1 cellular context compared by ENCODE assay signal in the genomic region with DNA sequence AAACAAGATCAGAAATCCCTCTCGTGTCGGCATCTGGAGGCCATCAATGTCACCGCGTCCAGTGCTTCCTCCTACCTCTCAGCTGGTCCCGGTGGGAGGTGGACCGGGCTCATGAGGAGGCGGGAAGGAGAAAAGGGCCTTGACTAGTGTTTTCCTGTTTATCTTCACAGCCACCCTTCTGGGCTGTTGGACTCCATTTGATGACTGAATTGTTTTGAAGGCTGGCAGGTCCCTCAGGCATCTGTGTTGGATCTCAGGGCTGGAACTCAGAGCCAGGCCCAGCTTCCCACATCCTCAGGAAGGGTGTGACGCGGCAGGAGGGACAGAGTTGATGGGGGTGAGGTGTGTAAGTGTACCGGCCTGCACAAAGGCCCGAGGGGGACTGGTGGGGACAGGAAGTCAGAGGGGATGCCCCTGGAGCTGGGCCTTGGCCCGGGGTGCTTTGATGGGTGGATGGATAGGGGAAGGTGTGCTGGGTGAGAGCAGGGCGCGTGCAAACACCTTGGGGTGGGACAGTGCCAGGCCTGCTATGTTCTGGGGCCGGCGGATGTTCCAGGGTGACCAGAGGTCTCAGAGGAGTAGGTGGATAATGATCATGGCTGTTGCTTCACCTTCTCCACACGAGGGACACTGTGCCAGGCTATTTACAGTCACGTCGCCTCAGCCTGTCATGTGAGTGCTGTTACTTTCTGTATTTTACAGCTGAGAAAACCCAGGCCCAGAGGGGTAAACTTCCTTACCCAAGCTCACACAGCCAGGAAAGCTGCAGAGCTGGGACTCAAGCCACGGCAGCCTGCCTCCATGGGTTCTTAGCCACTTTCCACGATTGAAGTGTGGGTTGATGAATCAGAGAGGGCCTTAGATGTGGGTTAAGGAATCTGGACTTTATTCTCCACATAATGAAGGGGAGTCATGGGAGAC.
TF ChIP-seq lines count a peak whose summit lies in the region.

No MANE protein-coding gene starts in this region.

TF ChIP-seq in K562, 482 proteins besides CTCF, POLR2A, EP300 and RAD21:
- TF ChIP-seq MAFK (IDR thresholded peaks at IDR 0.05; ENCODE audit: low read length) (no peak), ZNF695 (CRISPR knock-in tag; IDR thresholded peaks at IDR 0.05) (no peak), EWSR1 (IDR thresholded peaks at IDR 0.05; ENCODE audit: borderline replicate concordance, low read depth, partially characterized antibody) (no peak), SRSF7 (optimal IDR thresholded peaks at IDR 0.05; ENCODE audit: low read depth, low read length) (no peak), ZNF668 (CRISPR knock-in tag; IDR thresholded peaks at IDR 0.05) (no peak), SIN3A (IDR thresholded peaks at IDR 0.05; ENCODE audit: borderline replicate concordance in 2 of 2, control insufficient read depth in 1 of 2, low read depth in 2 of 2, low read length in 2 of 2) (no peak), PRMT5 (CRISPR knock-in tag; IDR thresholded peaks at IDR 0.05) (no peak), ADNP (tag; IDR thresholded peaks at IDR 0.05) (no peak), ZNF212 (CRISPR knock-in tag; IDR thresholded peaks at IDR 0.05) (no peak), BRD9 (IDR thresholded peaks at IDR 0.05; ENCODE audit: low read depth, partially characterized antibody) (no peak), U2AF2 (optimal IDR thresholded peaks at IDR 0.05; ENCODE audit: low read depth, low read length) (no peak), ZNF253 (CRISPR knock-in tag; conservative IDR thresholded peaks at IDR 0.05) (no peak), TRIM24 (IDR thresholded peaks at IDR 0.05) (no peak)
- TF ChIP-seq, protein P1, sequence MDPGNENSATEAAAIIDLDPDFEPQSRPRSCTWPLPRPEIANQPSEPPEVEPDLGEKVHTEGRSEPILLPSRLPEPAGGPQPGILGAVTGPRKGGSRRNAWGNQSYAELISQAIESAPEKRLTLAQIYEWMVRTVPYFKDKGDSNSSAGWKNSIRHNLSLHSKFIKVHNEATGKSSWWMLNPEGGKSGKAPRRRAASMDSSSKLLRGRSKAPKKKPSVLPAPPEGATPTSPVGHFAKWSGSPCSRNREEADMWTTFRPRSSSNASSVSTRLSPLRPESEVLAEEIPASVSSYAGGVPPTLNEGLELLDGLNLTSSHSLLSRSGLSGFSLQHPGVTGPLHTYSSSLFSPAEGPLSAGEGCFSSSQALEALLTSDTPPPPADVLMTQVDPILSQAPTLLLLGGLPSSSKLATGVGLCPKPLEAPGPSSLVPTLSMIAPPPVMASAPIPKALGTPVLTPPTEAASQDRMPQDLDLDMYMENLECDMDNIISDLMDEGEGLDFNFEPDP (CRISPR knock-in tag; IDR thresholded peaks at IDR 0.05), result no peak
- TF ChIP-seq, protein P2, sequence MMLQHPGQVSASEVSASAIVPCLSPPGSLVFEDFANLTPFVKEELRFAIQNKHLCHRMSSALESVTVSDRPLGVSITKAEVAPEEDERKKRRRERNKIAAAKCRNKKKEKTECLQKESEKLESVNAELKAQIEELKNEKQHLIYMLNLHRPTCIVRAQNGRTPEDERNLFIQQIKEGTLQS (IDR thresholded peaks at IDR 0.05), result no peak
- TF ChIP-seq, protein P2 (CRISPR knock-in tag; conservative IDR thresholded peaks at IDR 0.05), result no peak
- TF ChIP-seq, protein P3, sequence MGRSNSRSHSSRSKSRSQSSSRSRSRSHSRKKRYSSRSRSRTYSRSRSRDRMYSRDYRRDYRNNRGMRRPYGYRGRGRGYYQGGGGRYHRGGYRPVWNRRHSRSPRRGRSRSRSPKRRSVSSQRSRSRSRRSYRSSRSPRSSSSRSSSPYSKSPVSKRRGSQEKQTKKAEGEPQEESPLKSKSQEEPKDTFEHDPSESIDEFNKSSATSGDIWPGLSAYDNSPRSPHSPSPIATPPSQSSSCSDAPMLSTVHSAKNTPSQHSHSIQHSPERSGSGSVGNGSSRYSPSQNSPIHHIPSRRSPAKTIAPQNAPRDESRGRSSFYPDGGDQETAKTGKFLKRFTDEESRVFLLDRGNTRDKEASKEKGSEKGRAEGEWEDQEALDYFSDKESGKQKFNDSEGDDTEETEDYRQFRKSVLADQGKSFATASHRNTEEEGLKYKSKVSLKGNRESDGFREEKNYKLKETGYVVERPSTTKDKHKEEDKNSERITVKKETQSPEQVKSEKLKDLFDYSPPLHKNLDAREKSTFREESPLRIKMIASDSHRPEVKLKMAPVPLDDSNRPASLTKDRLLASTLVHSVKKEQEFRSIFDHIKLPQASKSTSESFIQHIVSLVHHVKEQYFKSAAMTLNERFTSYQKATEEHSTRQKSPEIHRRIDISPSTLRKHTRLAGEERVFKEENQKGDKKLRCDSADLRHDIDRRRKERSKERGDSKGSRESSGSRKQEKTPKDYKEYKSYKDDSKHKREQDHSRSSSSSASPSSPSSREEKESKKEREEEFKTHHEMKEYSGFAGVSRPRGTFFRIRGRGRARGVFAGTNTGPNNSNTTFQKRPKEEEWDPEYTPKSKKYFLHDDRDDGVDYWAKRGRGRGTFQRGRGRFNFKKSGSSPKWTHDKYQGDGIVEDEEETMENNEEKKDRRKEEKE (IDR thresholded peaks at IDR 0.05; ENCODE audit: borderline replicate concordance in 1 of 2, control insufficient read depth in 1 of 2, low read depth in 2 of 2, low read length in 1 of 2), result no peak
- TF ChIP-seq, protein P4, sequence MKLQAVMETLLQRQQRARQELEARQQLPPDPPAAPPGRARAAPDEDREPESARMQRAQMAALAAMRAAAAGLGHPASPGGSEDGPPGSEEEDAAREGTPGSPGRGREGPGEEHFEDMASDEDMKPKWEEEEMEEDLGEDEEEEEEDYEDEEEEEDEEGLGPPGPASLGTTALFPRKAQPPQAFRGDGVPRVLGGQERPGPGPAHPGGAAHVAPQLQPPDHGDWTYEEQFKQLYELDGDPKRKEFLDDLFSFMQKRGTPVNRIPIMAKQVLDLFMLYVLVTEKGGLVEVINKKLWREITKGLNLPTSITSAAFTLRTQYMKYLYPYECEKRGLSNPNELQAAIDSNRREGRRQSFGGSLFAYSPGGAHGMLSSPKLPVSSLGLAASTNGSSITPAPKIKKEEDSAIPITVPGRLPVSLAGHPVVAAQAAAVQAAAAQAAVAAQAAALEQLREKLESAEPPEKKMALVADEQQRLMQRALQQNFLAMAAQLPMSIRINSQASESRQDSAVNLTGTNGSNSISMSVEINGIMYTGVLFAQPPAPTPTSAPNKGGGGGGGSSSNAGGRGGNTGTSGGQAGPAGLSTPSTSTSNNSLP (IDR thresholded peaks at IDR 0.05; ENCODE audit: borderline replicate concordance, low read depth, low read length), result no peak
TF ChIP-seq in K562: peak in this region for 0.
